Comparison of ENCODE assay signal across 8 cellular contexts in the genomic region with DNA sequence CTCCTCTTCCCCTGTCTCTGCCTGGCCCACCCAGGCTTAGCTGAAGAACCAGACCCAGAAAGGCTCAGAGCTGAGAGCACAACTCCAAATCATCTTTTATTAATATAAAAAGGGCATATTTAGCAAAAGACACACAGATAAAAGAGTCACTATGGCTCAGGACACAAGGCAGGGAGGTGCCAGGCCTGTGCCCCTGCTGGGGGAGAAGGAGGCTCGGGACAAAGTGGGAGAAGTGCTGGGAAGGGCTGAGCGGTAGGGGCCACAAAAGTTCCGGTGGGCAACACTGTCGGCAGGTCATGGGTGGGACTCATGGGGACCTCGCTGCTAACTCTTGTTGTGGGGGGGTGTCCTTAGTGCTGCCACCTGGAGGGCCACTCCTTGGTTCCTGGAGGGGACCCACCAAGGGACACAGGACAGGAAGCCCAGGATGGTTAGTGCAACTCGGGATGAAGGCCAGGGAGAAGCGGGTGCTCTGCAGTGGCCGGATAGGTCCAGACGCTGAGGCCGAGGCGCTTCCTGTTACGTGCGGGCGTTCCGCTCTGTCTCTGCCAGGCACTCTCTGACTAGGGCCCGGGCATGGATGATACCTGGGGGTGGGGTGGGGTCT. TPM values are rescaled to one million over a fixed set of nuclear protein-coding genes. Genes with fewer than 3 reads are reported as not detected.
DNase-seq lines count a peak whose midpoint lies in the region; ATAC-seq, FAIRE-seq and TF ChIP-seq lines count a peak whose summit lies in the region.

No MANE protein-coding gene starts in this region.

- no peaks in the 10 kb centered on the region for H4K20me1 ChIP-seq in HCT116 (ENCODE audit: insufficient read depth)
- peaks cover 9% of the 10 kb centered on the region for H4K20me1 ChIP-seq in hepatocyte (ENCODE audit: insufficient read depth, poor library complexity, severe bottlenecking)
- H4K20me1 ChIP-seq in smooth muscle cell (ENCODE audit: low read depth): peaks cover 18% of the 10 kb centered on the region

- H3K4me1 ChIP-seq in HCT116 (ENCODE audit: control insufficient read depth in 1 of 2, insufficient read depth in 2 of 2, low read length in 2 of 2) (peaks cover 31 to 43% of the 10 kb centered on the region in 2 experiments), hepatocyte (ENCODE audit: insufficient read depth) (peaks cover 22% of the 10 kb centered on the region), smooth muscle cell (ENCODE audit: low read depth) (peaks cover 21% of the 10 kb centered on the region)

- FAIRE-seq in GM12891 (lab: Jason Lieb, UNC): no peak

- no peaks in the 10 kb centered on the region for H3K9me3 ChIP-seq in HCT116 (ENCODE audit: control insufficient read depth in 1 of 2, insufficient read depth in 1 of 2, low read depth in 1 of 2, low read length in 2 of 2)
- no peaks in the 10 kb centered on the region for H3K9me3 ChIP-seq in hepatocyte (ENCODE audit: low read depth)
- H3K9me3 ChIP-seq in smooth muscle cell (replicated peaks; ENCODE audit: low read depth): no peaks in the 10 kb centered on the region

- RAD21 ChIA-PET in HCT116 (lab: Charles Lee; ENCODE audit: low non-redundant PET in 1 of 2, low total read pairs in 2 of 2, uncharacterized antibody in 2 of 2, unreplicated experiment in 2 of 2): no interaction called here

- H3K9me2 ChIP-seq in HCT116 (ENCODE audit: insufficient read depth) (no peaks in the 10 kb centered on the region), hepatocyte (replicated peaks; ENCODE audit: insufficient read depth) (no peaks in the 10 kb centered on the region)

- no peak overlapping the region for H2AFZ ChIP-seq in HCT116 (ENCODE audit: low read depth, low read length, poor library complexity, severe bottlenecking)
- no peak overlapping the region for H2AFZ ChIP-seq in hepatocyte
- no peak overlapping the region for H2AFZ ChIP-seq in smooth muscle cell (ENCODE audit: low read depth)

- peaks cover 0 to 5% of the 10 kb centered on the region in 2 experiments; a peak in 2 of 4 replicates for H3K36me3 ChIP-seq in HCT116 (ENCODE audit: control insufficient read depth in 1 of 2, insufficient read depth in 2 of 2, low read length in 2 of 2)
- no peaks in the 10 kb centered on the region for H3K36me3 ChIP-seq in hepatocyte (replicated peaks; ENCODE audit: insufficient read depth, low read depth)
- H3K36me3 ChIP-seq in smooth muscle cell (ENCODE audit: low read depth): no peaks in the 10 kb centered on the region

- H3K79me2 ChIP-seq in HCT116 (ENCODE audit: insufficient read depth, low read length) (peaks cover 29% of the 10 kb centered on the region), hepatocyte (peaks cover 22% of the 10 kb centered on the region), smooth muscle cell (ENCODE audit: low read depth) (peaks cover 14% of the 10 kb centered on the region)

- TF ChIP-seq CTCF in HCT116 (IDR thresholded peaks at IDR 0.05 in 2 of 3, conservative IDR thresholded peaks at IDR 0.05 in 1 of 3; ENCODE audit: borderline replicate concordance in 1 of 3, insufficient read depth in 1 of 3, low read depth in 2 of 3, low read length in 2 of 3) (no peak; a peak in 2 of 6 replicates), VCaP (conservative IDR thresholded peaks at IDR 0.05) (no peak; the same call in 1 of the 2 replicates), hepatocyte (IDR thresholded peaks at IDR 0.05; ENCODE audit: poor library complexity) (peak; percentile 1), smooth muscle cell (IDR thresholded peaks at IDR 0.05; ENCODE audit: borderline replicate concordance, insufficient read depth, poor library complexity, severe bottlenecking) (no peak)

- TF ChIP-seq RAD21 in HCT116 (IDR thresholded peaks at IDR 0.05; ENCODE audit: low read depth): no peak

- intact Hi-C loops in HCT116 (cut with micrococcal nuclease): loop anchor here (1.0 to 5.0 kb wide), 5 partner anchors 37 to 156 kb away; a partner anchor contains a TSS

- 95% methylated on average over 14 of the region's 16 CpGs for WGBS in hepatocyte (ENCODE audit: low lambda C conversion rate, missing lambda C conversion rate)
- WGBS in smooth muscle cell (ENCODE audit: low lambda C conversion rate): 91% methylated on average over 16 of the region's 16 CpGs

- CTCF ChIA-PET in HCT116 (lab: Charles Lee): interaction anchor here (2.4 kb wide), 1 partner anchor 105 kb away, joined by 11 read pairs; a partner anchor contains a TSS

- H3K27ac ChIP-seq in HCT116 (ENCODE audit: low read depth, low read length) (peak overlapping the region; percentile 93), VCaP (peak overlapping the region; percentile 93), hepatocyte (peak overlapping the region; percentile 98), smooth muscle cell (ENCODE audit: low read depth) (peak overlapping the region; percentile 87)

- DNase-seq in HCT116 (ENCODE audit: low read depth, low spot score) (no peak), hepatocyte (ENCODE audit: low spot score) (no peak), smooth muscle cell (lab: John Stamatoyannopoulos, UW; ENCODE audit: unreplicated experiment) (no peak), dedifferentiated amniotic fluid mesenchymal stem cell (ENCODE audit: extremely low spot score) (no peak), NCI-H82 treated with DMSO at 0.1 percent for 48 hours (lab: John Stamatoyannopoulos, UW; ENCODE audit: unreplicated experiment) (no peak), GM12891 (ENCODE audit: insufficient read length, low spot score) (no peak)

- ATAC-seq in HCT116: no peak
- no peak for ATAC-seq in HG03139 (IDR thresholded peaks at IDR 0.05; ENCODE audit: unreplicated experiment)

- H3K4me2 ChIP-seq in HCT116 (ENCODE audit: low read length) (peak overlapping the region; percentile 88), hepatocyte (peak overlapping the region; percentile 97), smooth muscle cell (peak overlapping the region; percentile 39)

- H3K27me3 ChIP-seq in HCT116 (ENCODE audit: insufficient read depth, low read length): no peaks in the 10 kb centered on the region
- no peaks in the 10 kb centered on the region for H3K27me3 ChIP-seq in hepatocyte
- H3K27me3 ChIP-seq in smooth muscle cell (ENCODE audit: low read depth): no peaks in the 10 kb centered on the region

- H3F3A ChIP-seq in smooth muscle cell (ENCODE audit: low read depth): peaks cover 4% of the 10 kb centered on the region

- POLR2A ChIA-PET in HCT116 (lab: Charles Lee): no interaction called here

- H3K4me3 ChIP-seq in HCT116 (replicated peaks in 1 of 2; ENCODE audit: low read depth in 1 of 2, low read length in 2 of 2): peak overlapping the region; percentile 72 to 85
- no peak overlapping the region for H3K4me3 ChIP-seq in hepatocyte
- H3K4me3 ChIP-seq in smooth muscle cell: no peak overlapping the region

- BruUV-seq in HCT116 (replicated peaks; lab: Mats Ljungman, UMichigan): no TSS peak

- TF ChIP-seq POLR2A in HCT116 (IDR thresholded peaks at IDR 0.05; ENCODE audit: borderline replicate concordance, extremely low read depth, insufficient read depth, insufficient read length): no peak
- TF ChIP-seq POLR2A in GM12891 (IDR thresholded peaks at IDR 0.05; ENCODE audit: low read depth, low read length): no peak

- H3K9ac ChIP-seq in HCT116 (ENCODE audit: low read length): peak overlapping the region; percentile 95
- H3K9ac ChIP-seq in smooth muscle cell (ENCODE audit: low read depth): no peak overlapping the region

TF ChIP-seq in HCT116, 20 proteins besides CTCF, POLR2A, EP300 and RAD21:
- TF ChIP-seq SIN3A (IDR thresholded peaks at IDR 0.05; ENCODE audit: low read depth) (no peak), CEBPB (IDR thresholded peaks at IDR 0.05; ENCODE audit: low read depth) (no peak), ELF1 (IDR thresholded peaks at IDR 0.05; ENCODE audit: borderline replicate concordance, low read depth) (no peak), ZFX (IDR thresholded peaks at IDR 0.05) (no peak), ZNF274 (IDR thresholded peaks at IDR 0.05; ENCODE audit: low read depth, low read length) (no peak), JUND (IDR thresholded peaks at IDR 0.05) (no peak)
TF ChIP-seq in HCT116: peak in this region for 0.

TF ChIP-seq in GM12891, 5 proteins besides CTCF, POLR2A, EP300 and RAD21:
- TF ChIP-seq POU2F2 (IDR thresholded peaks at IDR 0.05; ENCODE audit: low read depth, low read length) (no peak), SPI1 (IDR thresholded peaks at IDR 0.05; ENCODE audit: low read depth, low read length) (no peak), PAX5 (IDR thresholded peaks at IDR 0.05; ENCODE audit: insufficient read depth, low read length, severe bottlenecking) (no peak), POLR2AphosphoS5 (IDR thresholded peaks at IDR 0.05; ENCODE audit: low read depth, low read length) (no peak), TAF1 (IDR thresholded peaks at IDR 0.05; ENCODE audit: low read depth, low read length) (no peak)

RNA-seq across cellular contexts. Expression of a gene that starts 1.4 kb away (rescaled TPM):
- 79.5 TPM for total RNA-seq in HCT116 (2021; ENCODE audit: unreplicated experiment)
- 44.7 and 63.3 TPM in 2 replicates for polyA plus RNA-seq in HCT116 (2012)
- total RNA-seq in hepatocyte: 26.3 and 28.1 TPM in 2 replicates
- 32.4 and 39.8 TPM in 2 replicates for polyA plus RNA-seq in hepatocyte
- total RNA-seq in smooth muscle cell: 27.6 and 28.9 TPM in 2 replicates
- 35.0 and 48.2 TPM in 2 replicates for polyA plus RNA-seq in smooth muscle cell
- polyA plus RNA-seq in GM12891 (2012; ENCODE audit: low read depth, missing spikeins): 23.3 TPM

RNA-seq across cellular contexts. Expression of a gene that starts 1.4 kb away (rescaled TPM):
- total RNA-seq in HCT116 (2021; ENCODE audit: unreplicated experiment) (53.6 TPM), hepatocyte (47.3 and 54.3 TPM in 2 replicates), smooth muscle cell (27.0 and 34.0 TPM in 2 replicates)
- polyA plus RNA-seq in HCT116 (2012): 82.3 and 90.6 TPM in 2 replicates
- polyA plus RNA-seq in hepatocyte (174 and 177 TPM in 2 replicates), smooth muscle cell (94.2 and 101 TPM in 2 replicates)
- polyA plus RNA-seq in GM12891 (2012; ENCODE audit: low read depth, missing spikeins): 28.9 TPM

RNA-seq across cellular contexts. Expression of a gene that starts 16.7 kb away (rescaled TPM):
- total RNA-seq in HCT116 (2021; ENCODE audit: unreplicated experiment) (not detected), hepatocyte (not detected in 2 replicates), smooth muscle cell (not detected in 2 replicates)
- not detected in 2 replicates for polyA plus RNA-seq in HCT116 (2012)
- polyA plus RNA-seq in hepatocyte (not detected in 2 replicates), smooth muscle cell (not detected in 2 replicates)
- not detected for polyA plus RNA-seq in GM12891 (2012; ENCODE audit: low read depth, missing spikeins)

RNA-seq across cellular contexts. Expression of a gene that starts 23.7 kb away (rescaled TPM):
- total RNA-seq in HCT116 (2021; ENCODE audit: unreplicated experiment) (61.0 TPM), hepatocyte (35.3 and 50.7 TPM in 2 replicates), smooth muscle cell (35.3 and 36.8 TPM in 2 replicates)
- 83.5 and 95.5 TPM in 2 replicates for polyA plus RNA-seq in HCT116 (2012)
- polyA plus RNA-seq in hepatocyte (44.0 and 45.2 TPM in 2 replicates), smooth muscle cell (57.8 and 61.5 TPM in 2 replicates)
- polyA plus RNA-seq in GM12891 (2012; ENCODE audit: low read depth, missing spikeins): 94.7 TPM

RNA-seq across cellular contexts. Expression of a gene that starts 37.5 kb away (rescaled TPM):
- 44.2 TPM for total RNA-seq in HCT116 (2021; ENCODE audit: unreplicated experiment)
- polyA plus RNA-seq in HCT116 (2012): 42.4 and 52.3 TPM in 2 replicates
- 40.9 and 43.2 TPM in 2 replicates for total RNA-seq in hepatocyte
- polyA plus RNA-seq in hepatocyte: 93.7 and 107 TPM in 2 replicates
- total RNA-seq in smooth muscle cell: 88.3 and 135 TPM in 2 replicates
- polyA plus RNA-seq in smooth muscle cell: 114 and 149 TPM in 2 replicates
- 49.6 TPM for polyA plus RNA-seq in GM12891 (2012; ENCODE audit: low read depth, missing spikeins)

Comparison
In these comparisons a context has a peak if more than half of its experiments do, and no peak if none do; other contexts are left out.
1. H3K4me2 ChIP-seq: peak in every context shown above with its lines; median percentile 97 in hepatocyte; 88 in HCT116; 39 in smooth muscle cell.
2. H3K4me3 ChIP-seq: peak in HCT116 (2 of 2); none in hepatocyte (single experiment) and smooth muscle cell (single experiment).
3. Peak in every context shown above with its lines, with median percentiles within 50 percentile points of each other: H3K27ac ChIP-seq.